Comparison of ENCODE assay signal across 2 cellular contexts in the genomic region with DNA sequence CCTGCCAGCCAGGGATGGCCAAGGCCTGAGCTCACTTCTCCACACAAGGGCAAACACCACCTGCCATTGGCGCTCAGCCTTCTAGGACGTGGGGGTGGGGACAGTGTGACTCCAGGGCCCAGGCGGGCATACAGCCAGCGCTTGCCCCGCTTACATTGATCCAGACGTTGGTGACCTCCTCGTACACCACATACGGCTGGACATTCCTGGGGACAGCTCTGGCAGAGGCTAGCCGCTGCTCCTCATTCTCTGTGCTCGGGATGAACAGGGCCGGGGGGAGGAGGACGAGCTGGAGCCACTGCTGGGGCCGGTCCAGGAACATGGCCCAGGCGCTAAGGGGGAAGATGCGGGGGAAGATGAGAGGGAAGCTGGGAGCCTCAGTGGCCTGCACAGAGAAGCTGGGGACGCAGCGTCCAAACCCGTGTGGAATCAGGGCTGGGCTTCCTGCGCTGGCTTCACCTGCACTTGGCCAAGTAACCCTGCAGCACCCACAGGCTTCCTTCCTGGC.
TF ChIP-seq lines count a peak whose summit lies in the region.

No MANE protein-coding gene starts in this region.

TF ChIP-seq in HEK293, 187 proteins besides CTCF, POLR2A, EP300 and RAD21:
- TF ChIP-seq ZNF169 (tag by site-specific recombination; IDR thresholded peaks at IDR 0.05) = no peak
- TF ChIP-seq, protein P1, sequence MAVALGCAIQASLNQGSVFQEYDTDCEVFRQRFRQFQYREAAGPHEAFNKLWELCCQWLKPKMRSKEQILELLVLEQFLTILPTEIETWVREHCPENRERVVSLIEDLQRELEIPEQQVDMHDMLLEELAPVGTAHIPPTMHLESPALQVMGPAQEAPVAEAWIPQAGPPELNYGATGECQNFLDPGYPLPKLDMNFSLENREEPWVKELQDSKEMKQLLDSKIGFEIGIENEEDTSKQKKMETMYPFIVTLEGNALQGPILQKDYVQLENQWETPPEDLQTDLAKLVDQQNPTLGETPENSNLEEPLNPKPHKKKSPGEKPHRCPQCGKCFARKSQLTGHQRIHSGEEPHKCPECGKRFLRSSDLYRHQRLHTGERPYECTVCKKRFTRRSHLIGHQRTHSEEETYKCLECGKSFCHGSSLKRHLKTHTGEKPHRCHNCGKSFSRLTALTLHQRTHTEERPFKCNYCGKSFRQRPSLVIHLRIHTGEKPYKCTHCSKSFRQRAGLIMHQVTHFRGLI (tag by site-specific recombination; IDR thresholded peaks at IDR 0.05) = peak; percentile 87

TF ChIP-seq in GM12891, 5 proteins besides CTCF, POLR2A, EP300 and RAD21:
- TF ChIP-seq SPI1 (IDR thresholded peaks at IDR 0.05; ENCODE audit: low read depth, low read length) (no peak), POU2F2 (IDR thresholded peaks at IDR 0.05; ENCODE audit: low read depth, low read length) (no peak), TAF1 (IDR thresholded peaks at IDR 0.05; ENCODE audit: low read depth, low read length) (no peak), POLR2AphosphoS5 (IDR thresholded peaks at IDR 0.05; ENCODE audit: low read depth, low read length) (no peak), PAX5 (IDR thresholded peaks at IDR 0.05; ENCODE audit: insufficient read depth, low read length, severe bottlenecking) (no peak)
